Comparison of ENCODE assay signal across 22 cellular contexts in the genomic region with DNA sequence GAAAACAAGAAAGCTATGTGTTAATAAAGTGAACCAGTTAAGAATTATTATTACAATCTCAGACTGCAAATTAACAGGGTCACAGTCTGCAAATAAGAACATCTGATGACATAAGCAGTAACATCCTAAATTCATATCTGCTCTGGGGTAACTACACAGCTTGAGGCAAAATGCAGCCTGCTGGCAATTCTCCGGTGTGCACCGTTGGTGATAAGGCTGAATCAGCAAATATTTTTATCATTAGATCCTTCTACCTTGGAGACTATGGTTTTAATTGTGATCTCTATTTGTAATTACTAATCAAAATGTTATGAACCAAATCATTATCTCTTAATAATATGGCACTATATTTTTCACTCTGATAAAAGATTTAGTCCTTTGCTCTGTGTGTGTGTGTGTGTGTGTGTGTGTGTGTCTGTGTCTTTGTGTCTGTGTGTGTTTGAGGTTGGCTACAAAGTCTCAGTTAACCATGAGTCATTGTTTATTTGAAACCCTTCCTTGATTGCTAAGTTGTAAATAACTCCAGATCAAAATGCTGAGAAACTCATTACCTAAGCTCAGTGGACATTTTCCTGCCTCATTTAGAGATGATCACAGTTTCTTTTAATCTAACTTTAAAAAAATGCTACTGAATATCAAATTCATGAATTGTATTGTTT.
DNase-seq lines count a peak whose midpoint lies in the region; ATAC-seq, FAIRE-seq and TF ChIP-seq lines count a peak whose summit lies in the region.
"Had no signal": no experiment of that assay in that cellular context is flagged by ENCODE, and none has a peak within 500 bp of the region (broad histone marks: within the 10 kb centered on the region; RNA-seq: fewer than 3 reads in every experiment).

No MANE protein-coding gene starts in this region.

- POLR2A ChIA-PET in H1 (lab: Charles Lee; ENCODE audit: partially characterized antibody) = no interaction called here

- DNase-seq in H4 (ENCODE audit: low spot score) (peak; percentile 65), OCI-M1 (lab: John Stamatoyannopoulos, UW) (peak; percentile 60), H1 (ENCODE audit: low read depth in 1 of 2, low spot score in 2 of 2) (no peak), HCEC 1CT (no peak), brain microvascular endothelial cell (no peak), cardiac septum (ENCODE audit: low spot score) (no peak)
- DNase-seq: Calu3; CD8-positive, alpha-beta T cell; H9; KBM-7; MV-4-11; NCI-H1694 treated with DMSO at 0.1 percent for 48 hours; NCI-H2107; NCI-H510A treated with DMSO at 0.1 percent for 48 hours; NCI-H82 had no signal

- H2AFZ ChIP-seq in H1 (ENCODE audit: low read length) (no peak overlapping the region), parathyroid adenoma (peak overlapping the region; percentile 9)

- H4K8ac ChIP-seq in H1 (ENCODE audit: extremely low read depth, insufficient read depth, low read length) = no peak overlapping the region

- H3K4me1 ChIP-seq in H1 (replicated peaks in 1 of 4; ENCODE audit: control insufficient read depth in 3 of 4, insufficient read depth in 4 of 4, low read length in 3 of 4) = no peaks in the 10 kb centered on the region
- H3K4me1 ChIP-seq in parathyroid adenoma = no peaks in the 10 kb centered on the region
- H3K4me1 ChIP-seq: SJSA1 had no signal

- H4K5ac ChIP-seq in H1 (ENCODE audit: insufficient read length, low read depth, low read length) = no peak overlapping the region

- H3K14ac ChIP-seq in H1 (ENCODE audit: insufficient read length) = no peak overlapping the region

- no peak for TF ChIP-seq CTCF in H1 (IDR thresholded peaks at IDR 0.05; ENCODE audit: control extremely low read depth in 1 of 3, insufficient read depth in 1 of 3, low read depth in 1 of 3, low read length in 3 of 3)
- no peak for TF ChIP-seq CTCF in parathyroid adenoma (IDR thresholded peaks at IDR 0.05)
- no peak for TF ChIP-seq CTCF in brain microvascular endothelial cell (IDR thresholded peaks at IDR 0.05; ENCODE audit: low read depth, low read length, missing control alignments)

- no peak overlapping the region for H2BK5ac ChIP-seq in H1 (ENCODE audit: low read depth, low read length)

- no peak overlapping the region for H2BK20ac ChIP-seq in H1 (ENCODE audit: low read length)

- H3K9ac ChIP-seq in H1 (replicated peaks in 1 of 4; ENCODE audit: extremely low read depth in 1 of 4, low read depth in 3 of 4, low read length in 3 of 4) = no peak overlapping the region
- H3K9ac ChIP-seq in parathyroid adenoma = no peak overlapping the region
- H3K9ac ChIP-seq: BLaER1 treated with 17β-estradiol and CSF1 and Interleukin-3, amounts not matched to agents 10 nM and 100 nM had no signal

- no peaks in the 10 kb centered on the region for H3K23me2 ChIP-seq in H1 (ENCODE audit: low read depth, low read length)

- H3K27ac ChIP-seq in H1 (ENCODE audit: low read depth, low read length) = no peak overlapping the region
- no peak overlapping the region for H3K27ac ChIP-seq in parathyroid adenoma
- no peak overlapping the region for H3K27ac ChIP-seq in brain microvascular endothelial cell
- H3K27ac ChIP-seq: BLaER1 treated with 17β-estradiol and CSF1 and Interleukin-3, amounts not matched to agents 10 nM and 100 nM; SJSA1 had no signal

- no peak for ATAC-seq in GM19023 (IDR thresholded peaks at IDR 0.05; ENCODE audit: unreplicated experiment)
- ATAC-seq: CD8-positive, alpha-beta T cell; Panc1 had no signal

- WGBS in H1 (ENCODE audit: extremely low coverage in 1 of 2, insufficient coverage in 1 of 2, insufficient read length in 1 of 2, insufficient replicate concordance in 2 of 2, low coverage in 1 of 2, low lambda C conversion rate in 2 of 2, missing lambda C conversion rate in 1 of 2), 2 experiments = 100% methylated on average over 2 of the region's 2 CpGs; no CpG with 5 or more reads in 1 of the 2 experiments

- H3K4me3 ChIP-seq in H1 (ENCODE audit: extremely low read depth in 1 of 4, insufficient read depth in 2 of 4, low read depth in 3 of 4, low read length in 4 of 4) = no peak overlapping the region
- no peak overlapping the region for H3K4me3 ChIP-seq in parathyroid adenoma (ENCODE audit: low read depth, low read length)
- no peak overlapping the region for H3K4me3 ChIP-seq in brain microvascular endothelial cell (ENCODE audit: low read depth, low read length)
- H3K4me3 ChIP-seq: BLaER1 treated with 17β-estradiol and CSF1 and Interleukin-3, amounts not matched to agents 10 nM and 100 nM; SJSA1 had no signal

- TF ChIP-seq POLR2A in H1 (IDR thresholded peaks at IDR 0.05; ENCODE audit: control extremely low read depth in 1 of 2, low read depth in 2 of 2, low read length in 2 of 2) = no peak

- no peak overlapping the region for H2BK12ac ChIP-seq in H1 (ENCODE audit: low read depth, low read length)

- in situ Hi-C loops in brain microvascular endothelial cell (cut with HindIII; ENCODE audit: low pct_ligation_motif_present, low sequenced_read_pairs) = no loop called here

- H3K79me1 ChIP-seq in H1 (ENCODE audit: low read depth, low read length) = no peaks in the 10 kb centered on the region

- H4K91ac ChIP-seq in H1 (replicated peaks; ENCODE audit: insufficient read length, low read length) = no peak overlapping the region

- H3K18ac ChIP-seq in H1 (ENCODE audit: extremely low read depth, low read length) = no peak overlapping the region

- no peak overlapping the region for H3K56ac ChIP-seq in H1 (replicated peaks; ENCODE audit: insufficient read length, low read depth, low read length)

- H3K23ac ChIP-seq in H1 (ENCODE audit: insufficient read length) = no peak overlapping the region

- no peak for TF ChIP-seq RAD21 in H1 (IDR thresholded peaks at IDR 0.05 in 1 of 2, conservative IDR thresholded peaks at IDR 0.05 in 1 of 2; ENCODE audit: low read depth in 2 of 2, low read length in 2 of 2)

- intact Hi-C loops in cardiac septum (cut with DNase I) = no loop called here

- H3K9me3 ChIP-seq in H1 (ENCODE audit: insufficient read depth in 2 of 2, low read depth in 1 of 2, low read length in 1 of 2) (no peaks in the 10 kb centered on the region), parathyroid adenoma (ENCODE audit: control insufficient read depth, low read length) (no peaks in the 10 kb centered on the region)
- H3K9me3 ChIP-seq: BLaER1 treated with 17β-estradiol and CSF1 and Interleukin-3, amounts not matched to agents 10 nM and 100 nM; SJSA1 had no signal

- no peaks in the 10 kb centered on the region for H3K27me3 ChIP-seq in H1 (replicated peaks in 1 of 4; ENCODE audit: control insufficient read depth in 3 of 4, extremely low read depth in 1 of 4, insufficient read depth in 3 of 4, low read length in 3 of 4)
- no peaks in the 10 kb centered on the region for H3K27me3 ChIP-seq in parathyroid adenoma (ENCODE audit: control insufficient read depth, insufficient read depth, low read length)
- no peaks in the 10 kb centered on the region for H3K27me3 ChIP-seq in brain microvascular endothelial cell (replicated peaks)
- H3K27me3 ChIP-seq: BLaER1 treated with 17β-estradiol and CSF1 and Interleukin-3, amounts not matched to agents 10 nM and 100 nM; SJSA1 had no signal

- H3K36me3 ChIP-seq in H1 (ENCODE audit: control insufficient read depth in 2 of 4, insufficient read depth in 4 of 4, low read length in 3 of 4) = no peaks in the 10 kb centered on the region
- no peaks in the 10 kb centered on the region for H3K36me3 ChIP-seq in parathyroid adenoma (ENCODE audit: control insufficient read depth, insufficient read depth, low read length)
- H3K36me3 ChIP-seq in brain microvascular endothelial cell (replicated peaks) = no peaks in the 10 kb centered on the region
- H3K36me3 ChIP-seq: BLaER1 treated with 17β-estradiol and CSF1 and Interleukin-3, amounts not matched to agents 10 nM and 100 nM; SJSA1 had no signal

- H2BK15ac ChIP-seq in H1 (ENCODE audit: low read length) = no peak overlapping the region

- no peak overlapping the region for H2BK120ac ChIP-seq in H1 (replicated peaks; ENCODE audit: low read depth, low read length)

- H2AK5ac ChIP-seq in H1 (ENCODE audit: low read depth, low read length) = no peak overlapping the region

- H3K4me2 ChIP-seq in H1 (ENCODE audit: insufficient read depth in 1 of 2, low read depth in 2 of 2, low read length in 2 of 2) (no peak overlapping the region), parathyroid adenoma (ENCODE audit: low read length) (no peak overlapping the region)
- H3K4me2 ChIP-seq: BLaER1 treated with 17β-estradiol and CSF1 and Interleukin-3, amounts not matched to agents 10 nM and 100 nM had no signal

- H3K4ac ChIP-seq in H1 (replicated peaks; ENCODE audit: insufficient read length, low read depth, low read length) = no peak overlapping the region

- FAIRE-seq in H1 (lab: Jason Lieb, UNC) = no peak
- FAIRE-seq: GM12891, GM18507 had no signal

- TF ChIP-seq EP300 in H1 (IDR thresholded peaks at IDR 0.05; ENCODE audit: borderline replicate concordance in 1 of 2, low read depth in 2 of 2, low read length in 2 of 2) = no peak

- CTCF ChIA-PET in H1 (lab: Charles Lee; ENCODE audit: partially characterized antibody) = interaction anchor here (1.0 to 1.2 kb wide), 3 partner anchors 13 to 58 kb away, joined by 3 read pairs; no protein-coding TSS in a partner anchor

- H3K79me2 ChIP-seq in H1 (ENCODE audit: control insufficient read depth in 1 of 2, insufficient read depth in 2 of 2, low read length in 2 of 2) (no peaks in the 10 kb centered on the region), parathyroid adenoma (no peaks in the 10 kb centered on the region)

- no peaks in the 10 kb centered on the region for H4K20me1 ChIP-seq in H1 (replicated peaks in 1 of 2; ENCODE audit: control insufficient read depth in 1 of 2, insufficient read depth in 2 of 2, low read length in 2 of 2)
- H4K20me1 ChIP-seq: BLaER1 treated with 17β-estradiol and CSF1 and Interleukin-3, amounts not matched to agents 10 nM and 100 nM had no signal

TF ChIP-seq in H1, 55 proteins besides CTCF, POLR2A, EP300 and RAD21:
- no peak for TF ChIP-seq KDM1A (IDR thresholded peaks at IDR 0.05; ENCODE audit: borderline replicate concordance, low read length)
- no peak for TF ChIP-seq CBX5 (IDR thresholded peaks at IDR 0.05; ENCODE audit: low read depth, low read length)
- peak; percentile 59; the same call in 1 of the 2 replicates for TF ChIP-seq MAFK (IDR thresholded peaks at IDR 0.05; ENCODE audit: low read depth, low read length)
- TF ChIP-seq SUZ12 (IDR thresholded peaks at IDR 0.05; ENCODE audit: low read length) = no peak
- TF ChIP-seq GTF2F1 (IDR thresholded peaks at IDR 0.05; ENCODE audit: borderline replicate concordance, low read depth, low read length) = no peak

Comparison
In these comparisons a context has a peak if more than half of its experiments do, and no peak if none do; other contexts are left out.
1. DNase-seq: peak in H4 (single experiment) and OCI-M1 (single experiment); none in H1 (0 of 2), HCEC 1CT (single experiment), brain microvascular endothelial cell (single experiment) and cardiac septum (single experiment).